Comparison of ENCODE assay signal across 7 cellular contexts in the genomic region with DNA sequence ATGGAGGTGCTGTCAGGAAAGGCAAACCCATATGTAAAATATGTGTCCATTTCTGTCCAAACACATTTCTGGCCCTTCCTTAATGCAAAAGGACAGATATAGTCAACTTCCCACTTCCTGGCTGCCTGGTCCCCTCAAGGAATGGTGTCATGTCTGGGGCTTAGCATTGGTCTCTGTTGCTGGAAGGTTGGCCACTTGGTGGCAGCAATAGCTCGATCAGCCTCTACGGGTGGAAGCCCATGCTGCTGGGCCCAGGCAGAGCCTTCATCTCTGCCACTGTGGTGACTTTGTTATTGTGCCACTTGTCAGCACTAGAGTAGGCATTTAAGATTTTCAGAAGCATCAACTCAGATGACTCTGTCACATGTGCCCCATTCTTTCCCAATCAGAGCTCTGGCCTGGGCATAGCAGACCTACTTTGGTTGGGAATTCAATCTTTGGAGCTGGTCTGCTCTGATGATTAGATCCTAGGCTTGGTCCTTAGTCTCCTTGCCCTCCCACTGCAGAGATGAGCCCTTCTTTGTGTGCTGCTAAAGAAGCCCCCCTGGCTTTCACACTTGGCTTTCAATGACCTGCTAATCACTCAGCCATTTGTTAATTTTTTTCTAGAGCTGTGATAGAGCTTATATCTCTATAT. TPM values are rescaled to one million over a fixed set of nuclear protein-coding genes. Genes with fewer than 3 reads are reported as not detected.
DNase-seq lines count a peak whose midpoint lies in the region; ATAC-seq and TF ChIP-seq lines count a peak whose summit lies in the region.

No MANE protein-coding gene starts in this region.

- TF ChIP-seq POLR2A in stomach (IDR thresholded peaks at IDR 0.05), result no peak

- no peak overlapping the region for H3K27ac ChIP-seq in effector memory CD4-positive, alpha-beta T cell (ENCODE audit: insufficient read depth, low read length, poor library complexity, severe bottlenecking)
- H3K27ac ChIP-seq in stomach, result no peak overlapping the region

- H3K4me1 ChIP-seq in effector memory CD4-positive, alpha-beta T cell (ENCODE audit: control insufficient read depth, insufficient read depth, low read length, poor library complexity, severe bottlenecking), result no peaks in the 10 kb centered on the region
- H3K4me1 ChIP-seq in stomach, result no peaks in the 10 kb centered on the region

- WGBS in stomach, 5 donors, result 0 to 8% (median 6%) methylated on average over 2 of the region's 2 CpGs

- DNase-seq in GM12864 (ENCODE audit: low read depth), result no peak
- DNase-seq in NCI-H2081 (lab: John Stamatoyannopoulos, UW), result peak; percentile 57 to 69
- peak; percentile 17 to 29 for DNase-seq in activated CD4-positive, alpha-beta T cell treated with anti-CD3 and anti-CD28 coated beads for 4 hours
- peak in 2 of 3 donors; percentile 6 to 16 for DNase-seq in effector memory CD4-positive, alpha-beta T cell
- peak; percentile 81 for DNase-seq in medulla oblongata (ENCODE audit: extremely low spot score)
- peak; percentile 63 for DNase-seq in stomach

- H3K36me3 ChIP-seq in effector memory CD4-positive, alpha-beta T cell (ENCODE audit: control insufficient read depth, insufficient read depth, low read length), result no peaks in the 10 kb centered on the region
- no peaks in the 10 kb centered on the region for H3K36me3 ChIP-seq in stomach

- no peaks in the 10 kb centered on the region for H3K9me3 ChIP-seq in effector memory CD4-positive, alpha-beta T cell (ENCODE audit: control insufficient read depth, low read length)
- H3K9me3 ChIP-seq in stomach, result no peaks in the 10 kb centered on the region

- peak; percentile 79 for ATAC-seq in HG02610 (IDR thresholded peaks at IDR 0.05; ENCODE audit: unreplicated experiment)

- intact Hi-C loops in stomach (cut with DNase I; ENCODE audit: low total_unique reads), result no loop called here

- TF ChIP-seq CTCF in GM12864 (IDR thresholded peaks at IDR 0.05; ENCODE audit: low read depth, low read length, missing control alignments) (peak; percentile 79), stomach (IDR thresholded peaks at IDR 0.05) (peak in 4 of 7 experiments; percentile 20 to 54 (median 46))

- H3K27me3 ChIP-seq in effector memory CD4-positive, alpha-beta T cell (replicated peaks; ENCODE audit: control insufficient read depth, insufficient read depth, low read length, poor library complexity, severe bottlenecking), result no peaks in the 10 kb centered on the region
- peaks cover 0 to 3% (median 0%) of the 10 kb centered on the region in 3 donors for H3K27me3 ChIP-seq in stomach

- H3K4me3 ChIP-seq in GM12864 (ENCODE audit: low read depth, low read length) (no peak overlapping the region), stomach (no peak overlapping the region)
- H3K4me3 ChIP-seq in effector memory CD4-positive, alpha-beta T cell (ENCODE audit: insufficient read depth, low read depth, low read length, poor library complexity, severe bottlenecking), result no peak overlapping the region

- TF ChIP-seq EP300 in stomach (IDR thresholded peaks at IDR 0.05), result no peak

RNA-seq across cellular contexts. Expression of a gene that starts 51.0 kb away (rescaled TPM):
- total RNA-seq in stomach, result 1 to 10 TPM in 2 of 5 donors, not detected in 3; 1.8 to 2.4 TPM
- polyA plus RNA-seq in stomach, result under 1 TPM in 1 of 3 donors, not detected in 2; 0.05 TPM

RNA-seq across cellular contexts. Expression of a gene that starts 58.5 kb away (rescaled TPM):
- 100 to 1,000 TPM in 3 of 5 donors, 10 to 100 TPM in 2; 54.7 to 275 (median 133) TPM for total RNA-seq in stomach
- polyA plus RNA-seq in stomach, result 10 to 100 TPM; 13.1 to 29.6 (median 18.3) TPM
